18 cellular contexts compared by ENCODE assay signal in genomic region chr11:128634395-128634794, GRCh38. TPM values are rescaled to one million over a fixed set of nuclear protein-coding genes. Genes with fewer than 3 reads are reported as not detected.
DNase-seq lines count a peak whose midpoint lies in the region; ATAC-seq, FAIRE-seq and TF ChIP-seq lines count a peak whose summit lies in the region.
"Had no signal": no experiment of that assay in that cellular context is flagged by ENCODE, and none has a peak within 500 bp of the region (broad histone marks: within the 10 kb centered on the region; RNA-seq: fewer than 3 reads in every experiment).

No MANE protein-coding gene starts in this region.

- no peaks in the 10 kb centered on the region; the same call in 2 of the 3 replicates for H3K9me3 ChIP-seq in GM12878 (replicated peaks; ENCODE audit: control insufficient read depth, insufficient read depth, low read length)

- intact Hi-C loops in GM12878 (cut with micrococcal nuclease; ENCODE audit: unreplicated experiment): loop anchor here (5.0 kb wide), 2 partner anchors 213 to 222 kb away; no protein-coding TSS in a partner anchor

- peaks cover 19% of the 10 kb centered on the region for H3K4me1 ChIP-seq in GM12878 (ENCODE audit: control insufficient read depth, insufficient read depth, low read length)

- DNase-seq in GM12891 (ENCODE audit: insufficient read length, low spot score): no peak
- DNase-seq in GM12892 (ENCODE audit: insufficient read length): no peak
- DNase-seq in GM12878 (ENCODE audit: low read depth, low spot score): no peak
- DNase-seq in stimulated activated naive B cell treated with anti-CD40 and anti-IgM and Interleukin-4, amounts not matched to agents 10 μg/mL and 1 μg/mL and 100 μg/mL, for 72 hours: no peak
- no peak for DNase-seq in activated CD4-positive, alpha-beta T cell treated with anti-CD3 and anti-CD28 coated beads, Interleukin-2, amount 50 U/mL, for 1 hour
- DNase-seq in osteocyte (ENCODE audit: extremely low spot score, unreplicated experiment): no peak
- DNase-seq: C1 segment of cervical spinal cord; Calu3; CD4-positive, alpha-beta memory T cell; COR-L47; DMS53; DMS79 treated with DMSO at 0.1 percent for 48 hours; GF-D8; GM23248; H7; HCEC 1CT had no signal

- H3K4me3 ChIP-seq in GM12878: no peak overlapping the region
- H3K4me3 ChIP-seq: GM23248 had no signal

- in situ Hi-C loops in GM12878 (cut with MboI): loop anchor here (5.0 to 25.0 kb wide), 4 partner anchors 128 to 600 kb away; no protein-coding TSS in a partner anchor

- no peak for FAIRE-seq in GM12891 (lab: Jason Lieb, UNC)
- FAIRE-seq in GM12892 (lab: Jason Lieb, UNC): peak; percentile 44
- no peak for FAIRE-seq in GM12878 (lab: Jason Lieb, UNC)
- FAIRE-seq: GM18507, H1 had no signal

- CTCF ChIA-PET in GM12878 (lab: Yijun Ruan, JAX): interaction anchor here (0.9 to 17.7 kb wide), 11 partner anchors 28 to 476 kb away, joined by 3 to 444 read pairs (median 118); no protein-coding TSS in a partner anchor

- RAD21 ChIA-PET in GM12878 (lab: Charles Lee; ENCODE audit: unreplicated experiment): interaction anchor here (0.7 to 7.6 kb wide), 8 partner anchors 26 to 461 kb away, joined by 3 to 273 read pairs (median 108); no protein-coding TSS in a partner anchor

- H3K9ac ChIP-seq in GM12878 (ENCODE audit: control insufficient read depth, insufficient read depth, low read length): no peak overlapping the region
- H3K9ac ChIP-seq: GM23248 had no signal

- SMC1A ChIA-PET in GM12878 (lab: Charles Lee; ENCODE audit: uncharacterized antibody, unreplicated experiment): interaction anchor here (0.7 to 18.3 kb wide), 12 partner anchors 25 to 598 kb away, joined by 3 to 596 read pairs (median 5); no protein-coding TSS in a partner anchor

- ATAC-seq in GM12878: no peak
- no peak for ATAC-seq in stimulated activated naive B cell treated with anti-CD40 and anti-IgM and Interleukin-4, amounts not matched to agents 10 μg/mL and 1 μg/mL and 100 μg/mL, for 72 hours (replicated peaks)

- no peaks in the 10 kb centered on the region for H3K36me3 ChIP-seq in GM12878 (ENCODE audit: control insufficient read depth in 2 of 2, insufficient read depth in 2 of 2, low read length in 1 of 2)

- H3K27ac Mint-ChIP-seq in stimulated activated naive B cell treated with anti-CD40 and anti-IgM and Interleukin-4, amounts not matched to agents 10 μg/mL and 1 μg/mL and 100 μg/mL, for 72 hours: peak overlapping the region; percentile 1
- no peak overlapping the region for H3K27ac Mint-ChIP-seq in osteocyte (ENCODE audit: unreplicated experiment)

- no peaks in the 10 kb centered on the region for H4K20me1 ChIP-seq in GM12878 (ENCODE audit: control insufficient read depth, insufficient read depth)

- peaks cover 24 to 48% of the 10 kb centered on the region in 2 donors for H3K4me1 Mint-ChIP-seq in stimulated activated naive B cell treated with anti-CD40 and anti-IgM and Interleukin-4, amounts not matched to agents 10 μg/mL and 1 μg/mL and 100 μg/mL, for 72 hours
- H3K4me1 Mint-ChIP-seq in osteocyte (ENCODE audit: unreplicated experiment): peaks cover 18% of the 10 kb centered on the region

- no peak overlapping the region for H3K4me2 ChIP-seq in GM12878 (ENCODE audit: control insufficient read depth, insufficient read depth)

- no peak overlapping the region for H2AFZ ChIP-seq in GM12878 (ENCODE audit: control insufficient read depth, low read depth, low read length)
- H2AFZ ChIP-seq: GM23248 had no signal

- POLR2A ChIA-PET in GM12878 (lab: Charles Lee): no interaction called here

- TF ChIP-seq POLR2A in GM12891 (IDR thresholded peaks at IDR 0.05; ENCODE audit: low read depth, low read length) (no peak), GM12892 (IDR thresholded peaks at IDR 0.05; ENCODE audit: low read depth, low read length) (no peak), GM12878 (IDR thresholded peaks at IDR 0.05; ENCODE audit: low read depth, low read length) (no peak)

- no peak for TF ChIP-seq RAD21 in GM12878 (IDR thresholded peaks at IDR 0.05; ENCODE audit: insufficient read depth, low read depth, low read length)

- no peaks in the 10 kb centered on the region; a peak in 1 of 4 replicates for H3K27me3 ChIP-seq in GM12878 (replicated peaks in 1 of 2; ENCODE audit: control insufficient read depth in 2 of 2, insufficient read depth in 2 of 2, low read length in 1 of 2)

- no TSS peak for BruUV-seq in GM12878 (replicated peaks; lab: Mats Ljungman, UMichigan)

- TF ChIP-seq EP300 in GM12878 (IDR thresholded peaks at IDR 0.05; ENCODE audit: borderline replicate concordance in 1 of 2, control insufficient read depth in 1 of 2, low read depth in 2 of 2, low read length in 2 of 2): no peak

- WGBS in GM12878 (ENCODE audit: insufficient coverage, insufficient replicate concordance, low lambda C conversion rate, missing lambda C conversion rate): 96% methylated on average over 2 of the region's 2 CpGs

- no peaks in the 10 kb centered on the region for H3K36me3 Mint-ChIP-seq in stimulated activated naive B cell treated with anti-CD40 and anti-IgM and Interleukin-4, amounts not matched to agents 10 μg/mL and 1 μg/mL and 100 μg/mL, for 72 hours
- peaks cover 2% of the 10 kb centered on the region for H3K36me3 Mint-ChIP-seq in osteocyte (ENCODE audit: unreplicated experiment)
- H3K36me3 Mint-ChIP-seq: CD4-positive, alpha-beta memory T cell had no signal

- H3K79me2 ChIP-seq in GM12878 (ENCODE audit: control insufficient read depth, insufficient read depth, low read length): no peaks in the 10 kb centered on the region

- no peak overlapping the region for H3K4me3 Mint-ChIP-seq in stimulated activated naive B cell treated with anti-CD40 and anti-IgM and Interleukin-4, amounts not matched to agents 10 μg/mL and 1 μg/mL and 100 μg/mL, for 72 hours
- H3K4me3 Mint-ChIP-seq in osteocyte (ENCODE audit: unreplicated experiment): no peak overlapping the region
- H3K4me3 Mint-ChIP-seq: CD4-positive, alpha-beta memory T cell had no signal

- H3K27ac ChIP-seq in GM12878 (ENCODE audit: control insufficient read depth, insufficient read depth): no peak overlapping the region
- H3K27ac ChIP-seq: GM23248 had no signal

- no peaks in the 10 kb centered on the region for H3K27me3 Mint-ChIP-seq in stimulated activated naive B cell treated with anti-CD40 and anti-IgM and Interleukin-4, amounts not matched to agents 10 μg/mL and 1 μg/mL and 100 μg/mL, for 72 hours
- no peaks in the 10 kb centered on the region for H3K27me3 Mint-ChIP-seq in osteocyte (ENCODE audit: unreplicated experiment)
- H3K27me3 Mint-ChIP-seq: CD4-positive, alpha-beta memory T cell had no signal

- H3K9me3 Mint-ChIP-seq in stimulated activated naive B cell treated with anti-CD40 and anti-IgM and Interleukin-4, amounts not matched to agents 10 μg/mL and 1 μg/mL and 100 μg/mL, for 72 hours: no peaks in the 10 kb centered on the region
- no peaks in the 10 kb centered on the region for H3K9me3 Mint-ChIP-seq in osteocyte (ENCODE audit: unreplicated experiment)

- no peak for TF ChIP-seq CTCF in GM12878 (IDR thresholded peaks at IDR 0.05 in 2 of 3, conservative IDR thresholded peaks at IDR 0.05 in 1 of 3; ENCODE audit: control insufficient read depth in 2 of 3, extremely low read depth in 1 of 3, insufficient read depth in 1 of 3, low read depth in 3 of 3, low read length in 3 of 3)
- no peak for TF ChIP-seq CTCF in osteocyte (IDR thresholded peaks at IDR 0.05)

TF ChIP-seq in GM12891, 5 proteins besides CTCF, POLR2A, EP300 and RAD21 (continues in another document):
- TF ChIP-seq PAX5 (IDR thresholded peaks at IDR 0.05; ENCODE audit: insufficient read depth, low read length, severe bottlenecking): no peak

TF ChIP-seq in GM12878, 131 proteins besides CTCF, POLR2A, EP300 and RAD21 (continues in another document):
- no peak for TF ChIP-seq ZNF24 (IDR thresholded peaks at IDR 0.05)

RNA-seq across cellular contexts. Expression of gene ETS1, which starts 47.0 kb away (rescaled TPM):
- polyA plus RNA-seq in GM12891 (2012; ENCODE audit: low read depth, missing spikeins): 59.5 TPM
- 71.8 TPM for polyA plus RNA-seq in GM12892 (2012; ENCODE audit: missing spikeins)
- total RNA-seq in GM12878 (2013; cell fraction: nucleolus; rRNA removed): 48.9 and 50.6 TPM in 2 replicates
- 50.9 and 51.8 TPM in 2 replicates for total RNA-seq in GM12878 (2014; rRNA removed)
- 59.9 and 60.2 TPM in 2 replicates for total RNA-seq in GM12878 (2014; rRNA removed; fragmentation: Illumina TruSeq; extraction: Trizol)
- 106 and 112 TPM in 2 replicates for total RNA-seq in GM12878 (2021)
- polyA plus RNA-seq in GM12878 (2011; ENCODE audit: low read depth): 52.5 TPM
- polyA plus RNA-seq in GM12878 (2011; rRNA removed): 59.9 and 66.2 TPM in 2 replicates
- polyA plus RNA-seq in GM12878 (2011; cell fraction: cytosol; rRNA removed): 62.2 and 71.2 TPM in 2 replicates
- polyA plus RNA-seq in GM12878 (2011; cell fraction: nucleus; rRNA removed): 25.2 and 33.5 TPM in 2 replicates
- polyA plus RNA-seq in GM12878 (2012): 88.4 and 91.7 TPM in 2 replicates
- 112 and 121 TPM in 2 replicates for polyA plus RNA-seq in GM12878 (2014; fragmentation: Illumina TruSeq; extraction: Trizol)
- polyA plus RNA-seq in GM12878 (2014; fragmentation: Nextera tagmentation; extraction: Ambion mirVana): 10 to 100 TPM; 12.5 to 21.3 TPM
- 60.5 and 64.9 TPM in 2 replicates for polyA plus RNA-seq in GM12878 (2014; rRNA removed)
- 10 to 100 TPM; 22.6 to 27.2 TPM for polyA plus RNA-seq in GM12878 (2016; fragmentation: Nextera tagmentation; extraction: Ambion mirVana)
- 87.3 and 88.4 TPM in 2 replicates for polyA minus RNA-seq in GM12878 (2011; rRNA and poly(A)+ RNA removed)
- 31.1 and 36.9 TPM in 2 replicates for polyA minus RNA-seq in GM12878 (2011; cell fraction: cytosol; rRNA and poly(A)+ RNA removed)
- 35.8 and 53.5 TPM in 2 replicates for polyA minus RNA-seq in GM12878 (2011; cell fraction: nucleus; rRNA and poly(A)+ RNA removed)
- total RNA-seq in osteocyte: 75.6 and 77.9 TPM in 2 replicates

RNA-seq across cellular contexts. Expression of gene FLI1, which starts 59.5 kb away (rescaled TPM):
- 22.0 TPM for polyA plus RNA-seq in GM12891 (2012; ENCODE audit: low read depth, missing spikeins)
- 30.8 TPM for polyA plus RNA-seq in GM12892 (2012; ENCODE audit: missing spikeins)
- 26.5 and 33.7 TPM in 2 replicates for total RNA-seq in GM12878 (2013; cell fraction: nucleolus; rRNA removed)
- total RNA-seq in GM12878 (2014; rRNA removed) (37.7 and 38.5 TPM in 2 replicates), GM12878 (2014; rRNA removed; fragmentation: Illumina TruSeq; extraction: Trizol) (35.7 and 37.6 TPM in 2 replicates), GM12878 (2021) (50.6 and 53.3 TPM in 2 replicates), osteocyte (20.9 and 22.1 TPM in 2 replicates)
- 8.6 TPM for polyA plus RNA-seq in GM12878 (2011; ENCODE audit: low read depth)
- polyA plus RNA-seq in GM12878 (2011; rRNA removed) (24.7 and 38.0 TPM in 2 replicates), GM12878 (2014; fragmentation: Illumina TruSeq; extraction: Trizol) (37.9 and 46.3 TPM in 2 replicates), GM12878 (2014; fragmentation: Nextera tagmentation; extraction: Ambion mirVana) (10 to 100 TPM; 12.5 to 15.8 TPM), GM12878 (2014; rRNA removed) (58.8 and 61.9 TPM in 2 replicates), GM12878 (2016; fragmentation: Nextera tagmentation; extraction: Ambion mirVana) (10 to 100 TPM; 39.1 to 44.8 TPM)
- 21.8 and 39.8 TPM in 2 replicates for polyA plus RNA-seq in GM12878 (2011; cell fraction: cytosol; rRNA removed)
- polyA plus RNA-seq in GM12878 (2011; cell fraction: nucleus; rRNA removed): 20.0 and 24.1 TPM in 2 replicates
- 28.8 and 36.2 TPM in 2 replicates for polyA plus RNA-seq in GM12878 (2012)
- polyA minus RNA-seq in GM12878 (2011; rRNA and poly(A)+ RNA removed): 65.9 and 70.0 TPM in 2 replicates
- polyA minus RNA-seq in GM12878 (2011; cell fraction: cytosol; rRNA and poly(A)+ RNA removed): 19.4 and 27.8 TPM in 2 replicates
- polyA minus RNA-seq in GM12878 (2011; cell fraction: nucleus; rRNA and poly(A)+ RNA removed): 12.7 and 34.6 TPM in 2 replicates
